14 cellular contexts compared by ENCODE assay signal in genomic region chr5:38725419-38725865, GRCh38.
A peak's percentile ranks its signal among the peaks of the same experiment; 100 is the strongest.
DNase-seq lines count a peak whose midpoint lies in the region; ATAC-seq and TF ChIP-seq lines count a peak whose summit lies in the region.
"Had no signal": no experiment of that assay in that cellular context is flagged by ENCODE, and none has a peak within 500 bp of the region (broad histone marks: within the 10 kb centered on the region; RNA-seq: fewer than 3 reads in every experiment).

No MANE protein-coding gene starts in this region.

- DNase-seq in A673 (ENCODE audit: low spot score) (peak; percentile 97), SK-N-MC (ENCODE audit: low read depth, low spot score) (peak; percentile 98), endodermal cell (no peak), smooth muscle cell (lab: John Stamatoyannopoulos, UW; ENCODE audit: unreplicated experiment) (no peak)
- DNase-seq in stimulated activated CD8-positive, alpha-beta memory T cell treated with anti-CD3 and anti-CD28 coated beads, Interleukin-4, amount 100 ng/mL, for 48 hours: no peak
- DNase-seq in stimulated activated CD4-positive, alpha-beta T cell treated with anti-CD3 and anti-CD28 coated beads, Interleukin-4, amount 100 ng/mL, for 4 hours: no peak
- DNase-seq: activated gamma-delta T cell treated with Interleukin-2 at 50 U/mL for 16 hours; CD8-positive, alpha-beta memory T cell; IMR-90; NCI-H774; stimulated activated naive B cell treated with anti-CD40 and anti-IgM and Interleukin-4, amounts not matched to agents 10 μg/mL and 1 μg/mL and 100 μg/mL, for 72 hours had no signal

- H3F3A ChIP-seq in smooth muscle cell (ENCODE audit: low read depth): no peaks in the 10 kb centered on the region

- POLR2A ChIA-PET in A673 (lab: Charles Lee; ENCODE audit: low non-redundant PET): no interaction called here

- H3K9me3 Mint-ChIP-seq in endodermal cell: no peaks in the 10 kb centered on the region
- H3K9me3 Mint-ChIP-seq: CD8-positive, alpha-beta memory T cell had no signal

- H3K27me3 ChIP-seq in A673 (replicated peaks; ENCODE audit: insufficient read depth, low read depth, low read length, poor library complexity) (no peaks in the 10 kb centered on the region), endodermal cell (ENCODE audit: control insufficient read depth, insufficient read depth, low read length, poor library complexity, severe bottlenecking) (no peaks in the 10 kb centered on the region), smooth muscle cell (ENCODE audit: low read depth) (no peaks in the 10 kb centered on the region)
- H3K27me3 ChIP-seq: ascending aorta had no signal

- CTCF ChIA-PET in A673 (lab: Charles Lee): interaction anchor here (1.1 kb wide), 1 partner anchor 284 kb away, joined by 4 read pairs; no protein-coding TSS in a partner anchor

- H3K4me3 ChIP-seq in A673 (ENCODE audit: low read depth, low read length, poor library complexity, severe bottlenecking) (no peak overlapping the region), SK-N-MC (peak overlapping the region; percentile 57), endodermal cell (ENCODE audit: low read length) (no peak overlapping the region), mesodermal cell (ENCODE audit: extremely low read depth, insufficient read depth, low read length, poor library complexity, severe bottlenecking) (no peak overlapping the region), smooth muscle cell (no peak overlapping the region)
- H3K4me3 ChIP-seq: ascending aorta had no signal

- H4K20me1 ChIP-seq in smooth muscle cell (ENCODE audit: low read depth): no peaks in the 10 kb centered on the region

- peaks cover 60% of the 10 kb centered on the region for H3K4me1 ChIP-seq in A673 (ENCODE audit: insufficient read depth, low read length, poor library complexity, severe bottlenecking)
- peaks cover 6% of the 10 kb centered on the region for H3K4me1 ChIP-seq in endodermal cell (ENCODE audit: control insufficient read depth, insufficient read depth, low read length)
- peaks cover 8% of the 10 kb centered on the region for H3K4me1 ChIP-seq in mesodermal cell (ENCODE audit: control insufficient read depth, insufficient read depth, low read length, poor library complexity, severe bottlenecking)
- H3K4me1 ChIP-seq in smooth muscle cell (ENCODE audit: low read depth): peaks cover 11% of the 10 kb centered on the region
- H3K4me1 ChIP-seq: ascending aorta had no signal

- no peaks in the 10 kb centered on the region for H3K36me3 ChIP-seq in A673 (ENCODE audit: insufficient read depth, low read length, poor library complexity, severe bottlenecking)
- H3K36me3 ChIP-seq in SK-N-MC (ENCODE audit: insufficient read depth, low read length): no peaks in the 10 kb centered on the region
- H3K36me3 ChIP-seq in endodermal cell (ENCODE audit: control insufficient read depth, insufficient read depth, low read length): no peaks in the 10 kb centered on the region
- no peaks in the 10 kb centered on the region for H3K36me3 ChIP-seq in mesodermal cell (ENCODE audit: control insufficient read depth, insufficient read depth, low read length)
- no peaks in the 10 kb centered on the region for H3K36me3 ChIP-seq in smooth muscle cell (ENCODE audit: low read depth)
- H3K36me3 ChIP-seq: ascending aorta had no signal

- H3K4me1 Mint-ChIP-seq in endodermal cell: peaks cover 40% of the 10 kb centered on the region
- H3K4me1 Mint-ChIP-seq: CD8-positive, alpha-beta memory T cell; stimulated activated naive B cell treated with anti-CD40 and anti-IgM and Interleukin-4, amounts not matched to agents 10 μg/mL and 1 μg/mL and 100 μg/mL, for 72 hours had no signal

- WGBS in endodermal cell (ENCODE audit: insufficient coverage in 1 of 2, insufficient read length in 1 of 2), 2 experiments: 69 to 82% methylated on average over 9 of the region's 9 CpGs
- WGBS in mesodermal cell (ENCODE audit: insufficient coverage in 2 of 2), 2 experiments: 64 to 73% methylated on average over 7 to 9 of the region's 9 CpGs
- WGBS in smooth muscle cell (ENCODE audit: low lambda C conversion rate): 92% methylated on average over 9 of the region's 9 CpGs

- ATAC-seq in GM21786 (IDR thresholded peaks at IDR 0.05; ENCODE audit: unreplicated experiment): no peak
- ATAC-seq: stimulated activated naive B cell treated with anti-CD40 and anti-IgM and Interleukin-4, amounts not matched to agents 10 μg/mL and 1 μg/mL and 100 μg/mL, for 72 hours had no signal

- H3K27ac ChIP-seq in A673 (ENCODE audit: low read depth, low read length, poor library complexity, severe bottlenecking) (peak overlapping the region; percentile 93), SK-N-MC (peak overlapping the region; percentile 100), endodermal cell (ENCODE audit: low read depth, low read length) (peak overlapping the region; percentile 91), mesodermal cell (ENCODE audit: low read depth, low read length, severe bottlenecking) (peak overlapping the region; percentile 57), smooth muscle cell (ENCODE audit: low read depth) (no peak overlapping the region)
- H3K27ac ChIP-seq: ascending aorta had no signal

- no peak overlapping the region for H3K4me3 Mint-ChIP-seq in endodermal cell
- H3K4me3 Mint-ChIP-seq: stimulated activated naive B cell treated with anti-CD40 and anti-IgM and Interleukin-4, amounts not matched to agents 10 μg/mL and 1 μg/mL and 100 μg/mL, for 72 hours had no signal

- no peaks in the 10 kb centered on the region for H3K79me2 ChIP-seq in smooth muscle cell (ENCODE audit: low read depth)

- H3K27ac Mint-ChIP-seq in endodermal cell: no peak overlapping the region
- H3K27ac Mint-ChIP-seq: CD8-positive, alpha-beta memory T cell; stimulated activated naive B cell treated with anti-CD40 and anti-IgM and Interleukin-4, amounts not matched to agents 10 μg/mL and 1 μg/mL and 100 μg/mL, for 72 hours had no signal

- peak overlapping the region; percentile 73 for H3K9ac ChIP-seq in SK-N-MC (ENCODE audit: insufficient read length)
- H3K9ac ChIP-seq in endodermal cell (ENCODE audit: extremely low read depth, low read length, poor library complexity, severe bottlenecking): no peak overlapping the region
- H3K9ac ChIP-seq in smooth muscle cell (ENCODE audit: low read depth): no peak overlapping the region

- TF ChIP-seq CTCF in A673 (conservative IDR thresholded peaks at IDR 0.05; ENCODE audit: low read depth, low read length) (no peak), endodermal cell (conservative IDR thresholded peaks at IDR 0.05) (no peak), smooth muscle cell (IDR thresholded peaks at IDR 0.05; ENCODE audit: borderline replicate concordance, insufficient read depth, poor library complexity, severe bottlenecking) (no peak)

- intact Hi-C loops in A673 (cut with micrococcal nuclease; ENCODE audit: unreplicated experiment): loop anchor here (2.0 to 5.0 kb wide), 2 partner anchors 83 to 283 kb away; no protein-coding TSS in a partner anchor

- no peak overlapping the region for H3K4me2 ChIP-seq in smooth muscle cell

- peaks cover 3% of the 10 kb centered on the region for H3K27me3 Mint-ChIP-seq in endodermal cell (ENCODE audit: insufficient read depth)
- H3K27me3 Mint-ChIP-seq: stimulated activated naive B cell treated with anti-CD40 and anti-IgM and Interleukin-4, amounts not matched to agents 10 μg/mL and 1 μg/mL and 100 μg/mL, for 72 hours had no signal

- no peaks in the 10 kb centered on the region for H3K9me3 ChIP-seq in A673 (ENCODE audit: low read depth, low read length, poor library complexity, severe bottlenecking)
- H3K9me3 ChIP-seq in SK-N-MC (ENCODE audit: low read depth, low read length): no peaks in the 10 kb centered on the region
- H3K9me3 ChIP-seq in endodermal cell (ENCODE audit: control insufficient read depth, low read length): no peaks in the 10 kb centered on the region
- no peaks in the 10 kb centered on the region for H3K9me3 ChIP-seq in mesodermal cell (ENCODE audit: control insufficient read depth, low read length)
- H3K9me3 ChIP-seq in smooth muscle cell (replicated peaks; ENCODE audit: low read depth): no peaks in the 10 kb centered on the region
- H3K9me3 ChIP-seq: ascending aorta had no signal

- no peak overlapping the region for H2AFZ ChIP-seq in smooth muscle cell (ENCODE audit: low read depth)

- no peaks in the 10 kb centered on the region for H3K36me3 Mint-ChIP-seq in endodermal cell (ENCODE audit: low read depth)
- H3K36me3 Mint-ChIP-seq: CD8-positive, alpha-beta memory T cell; stimulated activated naive B cell treated with anti-CD40 and anti-IgM and Interleukin-4, amounts not matched to agents 10 μg/mL and 1 μg/mL and 100 μg/mL, for 72 hours had no signal

- no TSS peak for BruUV-seq in A673 (replicated peaks; lab: Mats Ljungman, UMichigan)

Comparison
In these comparisons a context has a peak if more than half of its experiments do, and no peak if none do; other contexts are left out.
1. DNase-seq: peak in A673 (single experiment) and SK-N-MC (single experiment); none in endodermal cell (single experiment), smooth muscle cell (single experiment), stimulated activated CD8-positive, alpha-beta memory T cell treated with anti-CD3 and anti-CD28 coated beads, Interleukin-4, amount 100 ng/mL, for 48 hours (single experiment) and stimulated activated CD4-positive, alpha-beta T cell treated with anti-CD3 and anti-CD28 coated beads, Interleukin-4, amount 100 ng/mL, for 4 hours (0 of 2).